8 cellular contexts compared by ENCODE assay signal in the genomic region with DNA sequence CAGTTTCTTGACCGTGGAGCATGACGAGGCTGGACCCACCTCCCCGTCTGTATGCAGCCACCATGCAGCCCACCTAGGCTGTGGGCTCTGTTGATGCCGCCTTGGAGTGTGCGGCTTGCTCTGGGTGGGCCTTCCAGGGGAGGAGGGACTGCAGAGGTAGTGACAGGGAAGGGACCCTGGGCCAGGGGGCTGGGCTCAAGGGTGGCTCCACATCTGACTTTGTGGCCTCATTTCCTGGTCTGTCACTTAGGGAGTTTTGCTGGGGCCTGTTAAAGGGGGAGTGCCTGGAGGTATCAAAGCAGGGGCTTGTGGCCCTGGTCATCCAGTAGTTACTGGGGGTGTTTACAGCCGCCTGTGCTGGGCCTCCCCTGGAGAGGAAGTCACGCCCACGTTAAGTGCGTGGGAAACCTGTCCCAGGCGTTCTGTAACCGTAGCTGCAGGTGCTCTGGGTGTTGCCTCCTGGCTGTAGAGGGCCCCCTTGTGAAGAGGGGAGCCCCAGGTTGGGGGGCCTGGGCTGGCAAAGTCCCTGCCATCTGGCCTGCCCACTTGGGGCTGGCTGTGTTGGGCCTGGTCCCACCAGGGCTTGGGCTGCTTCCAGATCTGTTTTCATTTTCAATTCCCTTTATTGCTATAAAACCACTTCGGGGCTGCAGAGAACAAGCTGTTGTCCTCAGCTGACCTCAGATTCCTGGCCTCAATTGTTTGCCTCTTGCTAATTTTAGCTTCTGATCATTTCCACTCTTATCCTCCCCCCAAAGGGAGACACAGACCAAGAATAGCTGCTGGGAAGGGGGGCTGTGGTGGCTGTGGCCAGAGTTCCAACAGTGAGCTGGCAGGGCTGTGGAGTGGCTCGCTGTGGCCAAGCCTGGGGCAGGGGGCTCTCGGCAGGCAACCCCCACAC. TPM values are rescaled to one million over a fixed set of nuclear protein-coding genes. Genes with fewer than 3 reads are reported as not detected.
DNase-seq lines count a peak whose midpoint lies in the region; ATAC-seq and TF ChIP-seq lines count a peak whose summit lies in the region.

No MANE protein-coding gene starts in this region.

- TF ChIP-seq CTCF in adrenal gland (IDR thresholded peaks at IDR 0.05), result no peak
- peak in 1 of 2 donors; percentile 23 for TF ChIP-seq CTCF in right atrium auricular region (IDR thresholded peaks at IDR 0.05)

- H3K27ac ChIP-seq in adrenal gland (peak overlapping the region; percentile 65 to 88 (median 73)), right atrium auricular region (peak overlapping the region; percentile 90 to 96)

- peak; percentile 77 for ATAC-seq in GM18907 (IDR thresholded peaks at IDR 0.05; ENCODE audit: unreplicated experiment)
- ATAC-seq in HG03095 (IDR thresholded peaks at IDR 0.05; ENCODE audit: unreplicated experiment), result peak; percentile 68

- H3K4me3 ChIP-seq in adrenal gland (peak overlapping the region in 1 of 4 donors; percentile 28), right atrium auricular region (peak overlapping the region in 1 of 2 donors; percentile 18), skeletal muscle satellite cell (ENCODE audit: low read length) (peak overlapping the region; percentile 20)

- H3K9ac ChIP-seq in skeletal muscle satellite cell (ENCODE audit: low read depth, low read length), result peak overlapping the region; percentile 77

- H3K4me1 ChIP-seq in adrenal gland (replicated peaks in 1 of 2), result peaks cover 24 to 45% of the 10 kb centered on the region in 2 donors
- H3K4me1 ChIP-seq in right atrium auricular region, result peaks cover 0 to 100% of the 10 kb centered on the region in 2 donors
- peaks cover 23% of the 10 kb centered on the region for H3K4me1 ChIP-seq in skeletal muscle satellite cell (ENCODE audit: control insufficient read depth, insufficient read depth, low read length)

- WGBS in adrenal gland, 4 donors, result 0 to 40% (median 35%) methylated on average over 3 to 14 of the region's 14 CpGs

- H3K36me3 ChIP-seq in adrenal gland (replicated peaks in 1 of 2) (peaks cover 0 to 3% of the 10 kb centered on the region in 2 donors), right atrium auricular region (peaks cover 3% of the 10 kb centered on the region), skeletal muscle satellite cell (ENCODE audit: insufficient read depth, low read length) (no peaks in the 10 kb centered on the region)

- H3K4me2 ChIP-seq in skeletal muscle satellite cell (ENCODE audit: low read length), result peak overlapping the region; percentile 57

- peak in 1 of 2 donors; percentile 35 for TF ChIP-seq POLR2A in adrenal gland (IDR thresholded peaks at IDR 0.05)

- DNase-seq in C1 segment of cervical spinal cord (lab: John Stamatoyannopoulos, UW), result peak in 13 of 14 donors; percentile 24 to 89 (median 72)
- peak; percentile 83 for DNase-seq in NOMO-1 treated with DMSO at 0.1 percent for 48 hours (lab: John Stamatoyannopoulos, UW; ENCODE audit: unreplicated experiment)
- DNase-seq in adrenal gland, result peak; percentile 60 to 96 (median 85)
- DNase-seq in right atrium auricular region (ENCODE audit: low spot score), result no peak
- DNase-seq in kidney glomerular epithelial cell (lab: John Stamatoyannopoulos, UW), result no peak

- intact Hi-C loops in adrenal gland (cut with DNase I), result loop anchor here in 1 of 2 donors (2.0 kb wide), 1 partner anchor 14 kb away; no protein-coding TSS in a partner anchor

- H3K27me3 ChIP-seq in adrenal gland (no peaks in the 10 kb centered on the region), right atrium auricular region (no peaks in the 10 kb centered on the region), skeletal muscle satellite cell (ENCODE audit: control insufficient read depth, insufficient read depth, low read length) (no peaks in the 10 kb centered on the region)

- H3K9me3 ChIP-seq in adrenal gland (replicated peaks in 1 of 3), result no peaks in the 10 kb centered on the region
- H3K9me3 ChIP-seq in right atrium auricular region, result no peaks in the 10 kb centered on the region
- H3K9me3 ChIP-seq in skeletal muscle satellite cell (replicated peaks; ENCODE audit: low read length), result no peaks in the 10 kb centered on the region

RNA-seq across cellular contexts. Expression of gene KLF13, which starts 26.5 kb away (rescaled TPM):
- total RNA-seq in adrenal gland (10 to 100 TPM; 19.9 to 65.9 (median 37.8) TPM), right atrium auricular region (10 to 100 TPM; 52.8 to 54.6 TPM)
- 10 to 100 TPM; 17.3 to 33.5 (median 21.0) TPM for polyA plus RNA-seq in adrenal gland
- total RNA-seq in skeletal muscle satellite cell (2012; rRNA removed), result 23.1 and 24.7 TPM in 2 replicates

Comparison
In these comparisons a context has a peak if more than half of its experiments do, and no peak if none do; other contexts are left out.
1. DNase-seq: peak in C1 segment of cervical spinal cord (13 of 14), NOMO-1 treated with DMSO at 0.1 percent for 48 hours (single experiment) and adrenal gland (7 of 7); none in right atrium auricular region (single experiment) and kidney glomerular epithelial cell (single experiment).